In the genomic region with DNA sequence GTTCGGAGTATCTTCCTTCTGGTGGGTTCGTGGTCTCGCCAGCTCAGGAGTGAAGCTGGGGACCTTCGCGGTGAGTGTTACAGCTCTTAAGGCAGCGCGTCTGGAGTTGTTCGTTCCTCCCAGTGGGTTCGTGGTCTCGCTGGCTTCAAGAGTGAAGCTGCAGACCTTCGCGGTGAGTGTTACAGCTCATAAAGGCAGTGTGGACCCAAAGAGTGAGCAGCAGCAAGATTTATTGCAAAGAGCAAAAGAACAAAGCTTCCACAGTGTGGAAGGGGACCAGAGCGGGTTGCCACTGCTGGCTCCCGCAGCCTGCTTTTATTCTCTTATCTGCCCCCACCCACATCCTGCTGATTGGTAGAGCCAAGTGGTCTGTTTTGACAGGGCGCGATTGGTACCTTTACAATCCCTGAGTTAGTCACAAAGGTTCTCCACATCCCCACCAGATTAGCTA, we compare ENCODE assay signal across 8 cellular contexts.
DNase-seq lines count a peak whose midpoint lies in the region; ATAC-seq lines count a peak whose summit lies in the region.
"Not testable (repeated sequence)": the region's sequence is repeated elsewhere in the genome, so short reads cannot be mapped to it uniquely, and the experiment has no call there.

No MANE protein-coding gene starts in this region.

- H3K27me3 Mint-ChIP-seq in CD8-positive, alpha-beta memory T cell; activated T-cell treated with anti-CD3 and anti-CD28 coated beads, Interleukin-2, amount 50 U/mL, for 72 hours (ENCODE audit: low read depth); activated naive CD8-positive, alpha-beta T cell treated with anti-CD3 and anti-CD28 coated beads for 36 hours; memory B cell: not testable (repeated sequence)

- POLR2A ChIA-PET in CD8-positive, alpha-beta memory T cell (lab: Charles Lee) = interaction anchor here (4.9 kb wide), 1 partner anchor 260 kb away, joined by 45 read pairs; the partner anchor contains the start of gene BTG1

- not testable (repeated sequence) for H3K36me3 ChIP-seq in CD8-positive, alpha-beta memory T cell (ENCODE audit: insufficient read depth, low read length)

- H3K9me3 ChIP-seq in CD8-positive, alpha-beta memory T cell (ENCODE audit: low read length) = not testable (repeated sequence)

- H3K27ac Mint-ChIP-seq in CD8-positive, alpha-beta memory T cell = peak overlapping the region; percentile 88 to 99 (median 95)
- peak overlapping the region; percentile 61 for H3K27ac Mint-ChIP-seq in activated T-cell treated with anti-CD3 and anti-CD28 coated beads, Interleukin-2, amount 50 U/mL, for 72 hours
- peak overlapping the region; percentile 98 for H3K27ac Mint-ChIP-seq in activated naive CD8-positive, alpha-beta T cell treated with anti-CD3 and anti-CD28 coated beads for 36 hours
- peak overlapping the region; percentile 97 for H3K27ac Mint-ChIP-seq in memory B cell

- not testable (repeated sequence) for H3K4me3 ChIP-seq in CD8-positive, alpha-beta memory T cell (ENCODE audit: low read length)

- CTCF ChIA-PET in CD8-positive, alpha-beta memory T cell (lab: Charles Lee) = interaction anchor here (1.4 kb wide), 1 partner anchor 595 kb away, joined by 4 read pairs; no protein-coding TSS in a partner anchor

- H3K27me3 ChIP-seq in CD8-positive, alpha-beta memory T cell (ENCODE audit: insufficient read depth, low read length, poor library complexity, severe bottlenecking) = not testable (repeated sequence)

- DNase-seq in CD8-positive, alpha-beta memory T cell = peak in 3 of 5 donors; percentile 42 to 64 (median 61)
- DNase-seq in activated CD4-positive, alpha-beta T cell treated with anti-CD3 and anti-CD28 coated beads for 1 hour = peak; percentile 29
- peak; percentile 78 for DNase-seq in activated CD8-positive, alpha-beta memory T cell treated with anti-CD3 and anti-CD28 coated beads for 24 hours
- peak in 1 of 2 donors; percentile 54 for DNase-seq in activated T-cell treated with anti-CD3 and anti-CD28 coated beads, Interleukin-2, amount 50 U/mL, for 72 hours
- peak; percentile 67 for DNase-seq in activated naive CD8-positive, alpha-beta T cell treated with anti-CD3 and anti-CD28 coated beads for 36 hours
- not testable (repeated sequence) for DNase-seq in memory B cell (ENCODE audit: low spot score in 2 of 2)
- peak; percentile 69 for DNase-seq in stimulated activated CD4-positive, alpha-beta T cell treated with anti-CD3 and anti-CD28 coated beads, Interleukin-1b, Interleukin-23, amount 100 ng/mL, for 48 hours
- DNase-seq in stimulated activated naive CD4-positive, alpha-beta T cell (lab: John Stamatoyannopoulos, UW) = peak in 5 of 6 experiments; percentile 24 to 73 (median 39)

- not testable (repeated sequence) for ATAC-seq in activated T-cell treated with anti-CD3 and anti-CD28 coated beads, Interleukin-2, amount 50 U/mL, for 72 hours (replicated peaks in 1 of 2); memory B cell (ENCODE audit: low read depth)

- not testable (repeated sequence) for H3K36me3 Mint-ChIP-seq in CD8-positive, alpha-beta memory T cell; activated T-cell treated with anti-CD3 and anti-CD28 coated beads, Interleukin-2, amount 50 U/mL, for 72 hours (ENCODE audit: insufficient read depth in 2 of 2); memory B cell
- H3K36me3 Mint-ChIP-seq in activated naive CD8-positive, alpha-beta T cell treated with anti-CD3 and anti-CD28 coated beads for 36 hours = peaks cover 21% of the 10 kb centered on the region

- H3K27ac ChIP-seq in CD8-positive, alpha-beta memory T cell (ENCODE audit: low read depth, low read length) = peak overlapping the region; percentile 41

- H3K9me3 Mint-ChIP-seq in CD8-positive, alpha-beta memory T cell; activated T-cell treated with anti-CD3 and anti-CD28 coated beads, Interleukin-2, amount 50 U/mL, for 72 hours; memory B cell: not testable (repeated sequence)
- H3K9me3 Mint-ChIP-seq in activated naive CD8-positive, alpha-beta T cell treated with anti-CD3 and anti-CD28 coated beads for 36 hours = peaks cover 17% of the 10 kb centered on the region

- H3K4me3 Mint-ChIP-seq in CD8-positive, alpha-beta memory T cell = peak overlapping the region; percentile 76 to 94 (median 89)
- H3K4me3 Mint-ChIP-seq in activated T-cell treated with anti-CD3 and anti-CD28 coated beads, Interleukin-2, amount 50 U/mL, for 72 hours = peak overlapping the region; percentile 63 to 87
- H3K4me3 Mint-ChIP-seq in activated naive CD8-positive, alpha-beta T cell treated with anti-CD3 and anti-CD28 coated beads for 36 hours = peak overlapping the region; percentile 84
- peak overlapping the region; percentile 86 for H3K4me3 Mint-ChIP-seq in memory B cell

- peaks cover 60 to 80% (median 78%) of the 10 kb centered on the region in 3 donors for H3K4me1 Mint-ChIP-seq in CD8-positive, alpha-beta memory T cell
- peaks cover 85% of the 10 kb centered on the region for H3K4me1 Mint-ChIP-seq in activated T-cell treated with anti-CD3 and anti-CD28 coated beads, Interleukin-2, amount 50 U/mL, for 72 hours (ENCODE audit: low read depth)
- peaks cover 66% of the 10 kb centered on the region for H3K4me1 Mint-ChIP-seq in activated naive CD8-positive, alpha-beta T cell treated with anti-CD3 and anti-CD28 coated beads for 36 hours
- H3K4me1 Mint-ChIP-seq in memory B cell = peaks cover 61% of the 10 kb centered on the region

- peaks cover 56% of the 10 kb centered on the region for H3K4me1 ChIP-seq in CD8-positive, alpha-beta memory T cell (ENCODE audit: insufficient read depth, low read length)
